ENCODE assay signal across 8 cellular contexts in genomic region chr17:48241131-48241591, GRCh38.
A peak's percentile ranks its signal among the peaks of the same experiment; 100 is the strongest.
DNase-seq lines count a peak whose midpoint lies in the region; ATAC-seq and TF ChIP-seq lines count a peak whose summit lies in the region.

No MANE protein-coding gene starts in this region.

- POLR2A ChIA-PET in T-cell (lab: Charles Lee), result interaction anchor here in 1 of 2 donors (0.5 kb wide), 1 partner anchor 373 kb away, joined by 3 read pairs; no protein-coding TSS in a partner anchor

- peaks cover 44% of the 10 kb centered on the region for H3K4me1 ChIP-seq in foreskin keratinocyte

- H3K27ac ChIP-seq in foreskin keratinocyte, result no peak overlapping the region

- no peak overlapping the region for H3K4me3 Mint-ChIP-seq in T-cell
- peak overlapping the region; percentile 28 for H3K4me3 Mint-ChIP-seq in stimulated activated effector memory CD8-positive, alpha-beta T cell treated with anti-CD3 and anti-CD28 coated beads, Interleukin-12 subunit alpha, Interleukin-12 subunit beta, amount 100 ng/mL, for 72 hours
- H3K4me3 Mint-ChIP-seq in osteocyte (ENCODE audit: unreplicated experiment), result no peak overlapping the region

- H3K36me3 Mint-ChIP-seq in T-cell (peaks cover 9% of the 10 kb centered on the region), osteocyte (ENCODE audit: unreplicated experiment) (no peaks in the 10 kb centered on the region)
- H3K36me3 Mint-ChIP-seq in stimulated activated effector memory CD8-positive, alpha-beta T cell treated with anti-CD3 and anti-CD28 coated beads, Interleukin-12 subunit alpha, Interleukin-12 subunit beta, amount 100 ng/mL, for 72 hours, result peaks cover 15% of the 10 kb centered on the region

- H3K9me3 Mint-ChIP-seq in T-cell (no peaks in the 10 kb centered on the region), osteocyte (ENCODE audit: unreplicated experiment) (no peaks in the 10 kb centered on the region)
- H3K9me3 Mint-ChIP-seq in stimulated activated effector memory CD8-positive, alpha-beta T cell treated with anti-CD3 and anti-CD28 coated beads, Interleukin-12 subunit alpha, Interleukin-12 subunit beta, amount 100 ng/mL, for 72 hours, result no peaks in the 10 kb centered on the region

- no peaks in the 10 kb centered on the region for H3K27me3 ChIP-seq in foreskin keratinocyte

- no peak for TF ChIP-seq CTCF in foreskin keratinocyte (conservative IDR thresholded peaks at IDR 0.05)
- TF ChIP-seq CTCF in osteocyte (IDR thresholded peaks at IDR 0.05), result no peak

- CTCF ChIA-PET in T-cell (lab: Charles Lee), result interaction anchor here in 1 of 2 donors (1.0 to 1.1 kb wide), 3 partner anchors 10 to 47 kb away, joined by 3 to 4 read pairs (median 3); no protein-coding TSS in a partner anchor

- ATAC-seq in GM19351 (IDR thresholded peaks at IDR 0.05; ENCODE audit: unreplicated experiment), result peak; percentile 95
- ATAC-seq in HG03342 (IDR thresholded peaks at IDR 0.05; ENCODE audit: unreplicated experiment), result peak; percentile 91
- ATAC-seq in T-cell (replicated peaks in 1 of 4), result peak in 3 of 4 experiments; percentile 49 to 70 (median 56)
- peak; percentile 17 for ATAC-seq in foreskin keratinocyte
- peak; percentile 96 for ATAC-seq in stimulated activated effector memory CD8-positive, alpha-beta T cell treated with anti-CD3 and anti-CD28 coated beads, Interleukin-12 subunit alpha, Interleukin-12 subunit beta, amount 100 ng/mL, for 72 hours

- H3K4me1 Mint-ChIP-seq in T-cell, result peaks cover 80 to 85% (median 85%) of the 10 kb centered on the region in 3 donors
- H3K4me1 Mint-ChIP-seq in stimulated activated effector memory CD8-positive, alpha-beta T cell treated with anti-CD3 and anti-CD28 coated beads, Interleukin-12 subunit alpha, Interleukin-12 subunit beta, amount 100 ng/mL, for 72 hours, result peaks cover 67% of the 10 kb centered on the region
- peaks cover 23% of the 10 kb centered on the region for H3K4me1 Mint-ChIP-seq in osteocyte (ENCODE audit: unreplicated experiment)

- H3K27ac Mint-ChIP-seq in T-cell (peak overlapping the region in 1 of 2 donors; percentile 5), osteocyte (ENCODE audit: unreplicated experiment) (no peak overlapping the region)
- peak overlapping the region; percentile 61 for H3K27ac Mint-ChIP-seq in stimulated activated effector memory CD8-positive, alpha-beta T cell treated with anti-CD3 and anti-CD28 coated beads, Interleukin-12 subunit alpha, Interleukin-12 subunit beta, amount 100 ng/mL, for 72 hours

- peak; percentile 82 for DNase-seq in Daoy (ENCODE audit: low read depth)
- peak in 2 of 34 experiments; percentile 12 to 15 for DNase-seq in T-cell
- DNase-seq in foreskin keratinocyte, result peak in 1 of 2 donors; percentile 41
- DNase-seq in stimulated activated effector memory CD8-positive, alpha-beta T cell treated with anti-CD3 and anti-CD28 coated beads, Interleukin-12 subunit alpha, Interleukin-12 subunit beta, amount 100 ng/mL, for 72 hours (ENCODE audit: low spot score in 2 of 2), result peak in 1 of 2 donors; percentile 56
- DNase-seq in NCI-H1105 treated with DMSO at 0.1 percent for 48 hours (lab: John Stamatoyannopoulos, UW), result no peak
- DNase-seq in osteocyte (ENCODE audit: extremely low spot score, unreplicated experiment), result no peak

- H3K27me3 Mint-ChIP-seq in T-cell (no peaks in the 10 kb centered on the region), osteocyte (ENCODE audit: unreplicated experiment) (peaks cover 26% of the 10 kb centered on the region)

Comparison
In these comparisons a context has a peak if more than half of its experiments do, and no peak if none do; other contexts are left out.
1. ATAC-seq: peak in every context shown above with its lines; median percentile 96 in stimulated activated effector memory CD8-positive, alpha-beta T cell treated with anti-CD3 and anti-CD28 coated beads, Interleukin-12 subunit alpha, Interleukin-12 subunit beta, amount 100 ng/mL, for 72 hours; 95 in GM19351; 91 in HG03342; 56 in T-cell; 17 in foreskin keratinocyte.